Comparison of ENCODE assay signal across 8 cellular contexts in the genomic region with DNA sequence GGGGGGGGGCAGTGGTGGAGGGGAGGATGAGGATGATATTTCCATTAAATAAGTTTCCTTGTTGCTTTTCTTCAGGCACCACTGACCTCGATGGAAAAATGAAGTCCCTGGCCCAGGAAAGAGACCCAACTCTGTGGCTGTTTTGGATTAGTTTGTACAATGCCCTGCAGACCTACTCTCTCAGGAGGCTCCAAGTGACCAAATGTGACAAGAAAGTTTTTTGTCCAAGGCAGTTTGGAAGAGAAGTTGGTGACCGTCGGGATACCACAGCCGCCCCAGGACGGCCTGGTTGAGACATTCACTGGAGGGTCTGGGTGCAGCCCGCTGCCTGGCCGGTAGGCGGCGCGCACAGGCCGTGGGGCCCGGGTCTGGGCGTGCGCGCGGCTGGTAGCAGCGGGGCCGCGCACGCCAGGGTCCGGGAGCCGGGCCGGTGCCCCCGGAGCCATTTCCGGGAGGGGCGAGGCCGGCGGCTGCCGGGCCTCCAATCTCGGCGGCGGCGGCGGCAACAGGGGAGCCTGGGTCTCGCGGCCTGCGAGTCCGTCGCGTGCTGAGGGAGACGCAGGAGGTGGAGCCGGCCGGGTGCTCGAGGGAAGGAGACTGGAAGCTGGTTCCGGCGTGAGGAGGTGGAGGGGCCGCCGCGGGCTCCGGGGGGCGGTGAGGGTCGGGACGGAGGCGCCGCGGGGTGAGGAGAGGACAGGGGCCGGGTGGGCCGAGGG.
DNase-seq lines count a peak whose midpoint lies in the region; ATAC-seq and TF ChIP-seq lines count a peak whose summit lies in the region.

A gene with protein sequence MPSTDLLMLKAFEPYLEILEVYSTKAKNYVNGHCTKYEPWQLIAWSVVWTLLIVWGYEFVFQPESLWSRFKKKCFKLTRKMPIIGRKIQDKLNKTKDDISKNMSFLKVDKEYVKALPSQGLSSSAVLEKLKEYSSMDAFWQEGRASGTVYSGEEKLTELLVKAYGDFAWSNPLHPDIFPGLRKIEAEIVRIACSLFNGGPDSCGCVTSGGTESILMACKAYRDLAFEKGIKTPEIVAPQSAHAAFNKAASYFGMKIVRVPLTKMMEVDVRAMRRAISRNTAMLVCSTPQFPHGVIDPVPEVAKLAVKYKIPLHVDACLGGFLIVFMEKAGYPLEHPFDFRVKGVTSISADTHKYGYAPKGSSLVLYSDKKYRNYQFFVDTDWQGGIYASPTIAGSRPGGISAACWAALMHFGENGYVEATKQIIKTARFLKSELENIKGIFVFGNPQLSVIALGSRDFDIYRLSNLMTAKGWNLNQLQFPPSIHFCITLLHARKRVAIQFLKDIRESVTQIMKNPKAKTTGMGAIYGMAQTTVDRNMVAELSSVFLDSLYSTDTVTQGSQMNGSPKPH (plus strand): TSS at position 445 of the 716 bp plus-strand sequence. CDS start 906 bp downstream, outside the sequence.

- H3K27ac ChIP-seq in VCaP (peak within 1 kb of the TSS; percentile 88), iPS-20b (ENCODE audit: low read length) (no peak within 1 kb of the TSS), skin epidermis (peak within 1 kb of the TSS; percentile 84 to 98 (median 94))

- no peaks in the 10 kb centered on the region for H3K9me3 ChIP-seq in iPS-20b (ENCODE audit: insufficient read depth, low read depth, low read length)

- ATAC-seq in HG02798 (IDR thresholded peaks at IDR 0.05; ENCODE audit: poor library complexity, unreplicated experiment), result peak; percentile 95

- H3K27me3 ChIP-seq in iPS-20b (ENCODE audit: insufficient read depth, low read length), result no peaks in the 10 kb centered on the region

- no peaks in the 10 kb centered on the region for H3K4me1 ChIP-seq in iPS-20b (ENCODE audit: insufficient read depth, low read length)

- peak within 1 kb of the TSS; percentile 88; the same call in 1 of the 2 replicates for H3K9ac ChIP-seq in iPS-20b (ENCODE audit: low read depth, low read length)

- H3K36me3 ChIP-seq in iPS-20b (ENCODE audit: insufficient read depth, low read depth, low read length), result peaks cover 34% of the 10 kb centered on the region

- in situ Hi-C loops in T47D (cut with HindIII; ENCODE audit: low pct_unique_long_range_greater_than_20kb, low sequenced_read_pairs), result no loop called here

- peak within 1 kb of the TSS; percentile 93 for H3K4me3 ChIP-seq in iPS-20b (ENCODE audit: low read length)
- peak within 1 kb of the TSS; percentile 48 to 84 (median 73) for H3K4me3 ChIP-seq in skin epidermis

- peak; percentile 98 for TF ChIP-seq CTCF in VCaP (conservative IDR thresholded peaks at IDR 0.05)

- DNase-seq in NCI-H2029 (lab: John Stamatoyannopoulos, UW) (peak; percentile 53), NCI-H2029 treated with DMSO at 0.1 percent for 48 hours (lab: John Stamatoyannopoulos, UW) (no peak), NCI-H146 treated with DMSO at 0.1 percent for 48 hours (lab: John Stamatoyannopoulos, UW; ENCODE audit: unreplicated experiment) (peak; percentile 69), T47D (ENCODE audit: low read depth in 1 of 2, low spot score in 1 of 2) (peak; percentile 81 to 85)
